Comparison of ENCODE assay signal across 8 cellular contexts in the genomic region with DNA sequence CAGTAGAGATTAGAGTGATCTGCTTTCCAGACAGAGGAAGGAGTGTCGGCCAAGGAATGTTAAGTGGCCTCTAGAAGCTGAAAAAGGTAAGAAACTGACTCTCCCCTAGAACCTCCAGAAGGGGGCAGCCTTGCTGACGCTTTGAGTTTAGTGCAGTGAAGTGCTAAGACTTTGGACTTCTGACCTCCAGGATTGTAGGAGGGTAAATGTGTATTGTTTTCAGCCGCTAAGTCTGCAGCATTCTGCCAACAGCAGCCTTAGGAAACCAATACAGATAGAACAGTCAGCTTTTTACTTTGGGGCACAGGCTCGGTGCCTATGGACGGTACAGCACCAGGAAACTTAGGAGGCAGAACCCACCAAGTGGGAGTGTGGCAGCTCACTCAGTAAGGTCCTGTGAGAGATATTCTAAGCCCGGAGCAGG. TPM values are rescaled to one million over a fixed set of nuclear protein-coding genes. Genes with fewer than 3 reads are reported as not detected.
DNase-seq lines count a peak whose midpoint lies in the region; ATAC-seq and TF ChIP-seq lines count a peak whose summit lies in the region.

No MANE protein-coding gene starts in this region.

- H3K36me3 Mint-ChIP-seq in T-helper 1 cell treated with Interleukin-12 subunit alpha and Interleukin-12 subunit beta and Interleukin-4 antibody, amounts not matched to agents 30 μg/mL and 1 μg/mL, for 36 hours (ENCODE audit: low read depth) = peaks cover 9% of the 10 kb centered on the region
- peaks cover 6% of the 10 kb centered on the region for H3K36me3 Mint-ChIP-seq in mesothelial cell of epicardium

- H3K4me1 Mint-ChIP-seq in T-helper 1 cell treated with Interleukin-12 subunit alpha and Interleukin-12 subunit beta and Interleukin-4 antibody, amounts not matched to agents 30 μg/mL and 1 μg/mL, for 36 hours (ENCODE audit: low read depth) = peaks cover 31% of the 10 kb centered on the region
- H3K4me1 Mint-ChIP-seq in mesothelial cell of epicardium = peaks cover 29% of the 10 kb centered on the region

- no peak for TF ChIP-seq POLR2A in IMR-90 (IDR thresholded peaks at IDR 0.05; ENCODE audit: low read depth, low read length)
- no peak for TF ChIP-seq POLR2A in uterus (IDR thresholded peaks at IDR 0.05)

- no peak overlapping the region for H3K27ac ChIP-seq in IMR-90 (ENCODE audit: insufficient read depth, low read length)
- H3K27ac ChIP-seq in uterus = no peak overlapping the region

- POLR2A ChIA-PET in IMR-90 (lab: Charles Lee; ENCODE audit: unreplicated experiment) = no interaction called here

- H3K4ac ChIP-seq in IMR-90 (ENCODE audit: low read depth, low read length) = peak overlapping the region; percentile 66; the same call in 1 of the 2 replicates

- CTCF ChIA-PET in IMR-90 (lab: Yijun Ruan, JAX) = interaction anchor here (0.6 to 1.7 kb wide), 6 partner anchors 16 to 1734 kb away, joined by 3 to 6 read pairs (median 4); no protein-coding TSS in a partner anchor

- H3K9me1 ChIP-seq in IMR-90 (ENCODE audit: insufficient read depth, low read length) = peaks cover 5% of the 10 kb centered on the region

- TF ChIP-seq CTCF in IMR-90 (conservative IDR thresholded peaks at IDR 0.05; ENCODE audit: low read depth, low read length) (peak; percentile 67), mesothelial cell of epicardium (IDR thresholded peaks at IDR 0.05; ENCODE audit: unreplicated experiment) (peak; percentile 46), uterus (IDR thresholded peaks at IDR 0.05) (peak; percentile 25 to 50 (median 46))

- peak; percentile 18 for DNase-seq in DMS79 (lab: John Stamatoyannopoulos, UW)
- peak; percentile 63 for DNase-seq in IMR-90
- DNase-seq in dermis blood vessel endothelial cell = peak; percentile 90
- no peak for DNase-seq in mesothelial cell of epicardium (ENCODE audit: low spot score in 2 of 2, unreplicated experiment in 2 of 2)
- no peak for DNase-seq in uterus

- peak overlapping the region; percentile 78 for H2AFZ ChIP-seq in IMR-90 (replicated peaks; ENCODE audit: low read length, poor library complexity)

- in situ Hi-C loops in IMR-90 (cut with MboI; ENCODE audit: low sequenced_read_pairs) = no loop called here

- no peak overlapping the region for H2BK15ac ChIP-seq in IMR-90 (ENCODE audit: low read depth, low read length)

- no peak overlapping the region for H3K4me3 ChIP-seq in IMR-90 (ENCODE audit: insufficient read depth, low read depth, low read length)
- H3K4me3 ChIP-seq in uterus = no peak overlapping the region

- no peak overlapping the region for H3K9ac ChIP-seq in IMR-90 (ENCODE audit: low read depth, low read length)

- H3K14ac ChIP-seq in IMR-90 (replicated peaks; ENCODE audit: low read depth, low read length) = no peak overlapping the region

- peak overlapping the region; percentile 17 for H2AK9ac ChIP-seq in IMR-90 (replicated peaks; ENCODE audit: low read depth, low read length, poor library complexity)

- 0 out of 2 replicates have a peak overlapping the region, but pooled peaks have one; percentile 4 for H3K23ac ChIP-seq in IMR-90 (ENCODE audit: low read depth, low read length)

- peak overlapping the region in 1 of 2 experiments; percentile 80; a peak in 1 of 4 replicates for H4K8ac ChIP-seq in IMR-90 (ENCODE audit: low read depth in 2 of 2, low read length in 2 of 2)

- no peaks in the 10 kb centered on the region for H4K20me1 ChIP-seq in IMR-90 (ENCODE audit: insufficient read depth, low read length)

- 100% methylated on average over 2 of the region's 6 CpGs; no CpG with 5 or more reads in 1 of the 2 experiments for WGBS in IMR-90 (ENCODE audit: extremely low coverage in 2 of 2, insufficient read length in 1 of 2), 2 experiments

- peak overlapping the region; percentile 51; the same call in 1 of the 2 replicates for H4K91ac ChIP-seq in IMR-90 (ENCODE audit: insufficient read depth, low read depth, low read length)

- peak overlapping the region; percentile 83; the same call in 1 of the 2 replicates for H2BK120ac ChIP-seq in IMR-90 (ENCODE audit: low read depth, low read length)

- H3K27ac Mint-ChIP-seq in T-helper 1 cell treated with Interleukin-12 subunit alpha and Interleukin-12 subunit beta and Interleukin-4 antibody, amounts not matched to agents 30 μg/mL and 1 μg/mL, for 36 hours = peak overlapping the region; percentile 33
- H3K27ac Mint-ChIP-seq in mesothelial cell of epicardium = peak overlapping the region; percentile 59

- dilution Hi-C loops in IMR-90 (cut with HindIII; ENCODE audit: low sequenced_read_pairs, unreplicated experiment) = no loop called here

- H2AK5ac ChIP-seq in IMR-90 (ENCODE audit: low read depth, low read length) = peak overlapping the region; percentile 65; the same call in 1 of the 2 replicates

- no peak overlapping the region for H3K56ac ChIP-seq in IMR-90 (ENCODE audit: extremely low read depth, insufficient read depth, low read length)

- no peaks in the 10 kb centered on the region for H3K27me3 ChIP-seq in IMR-90 (ENCODE audit: control insufficient read depth, insufficient read depth, low read length)
- no peaks in the 10 kb centered on the region for H3K27me3 ChIP-seq in uterus

- H4K5ac ChIP-seq in IMR-90 (ENCODE audit: low read depth, low read length) = 0 out of 2 replicates have a peak overlapping the region, but pooled peaks have one; percentile 68

- H3K4me1 ChIP-seq in IMR-90 (ENCODE audit: control insufficient read depth, insufficient read depth, low read length) = peaks cover 11% of the 10 kb centered on the region
- H3K4me1 ChIP-seq in uterus = peaks cover 0 to 1% of the 10 kb centered on the region in 2 donors

- H3K9me3 ChIP-seq in IMR-90 (ENCODE audit: control insufficient read depth, insufficient read depth, low read length) (no peaks in the 10 kb centered on the region), uterus (no peaks in the 10 kb centered on the region)

- peak; percentile 63 for TF ChIP-seq RAD21 in IMR-90 (IDR thresholded peaks at IDR 0.05; ENCODE audit: low read length)

- peaks cover 15% of the 10 kb centered on the region for H3K9me3 Mint-ChIP-seq in T-helper 1 cell treated with Interleukin-12 subunit alpha and Interleukin-12 subunit beta and Interleukin-4 antibody, amounts not matched to agents 30 μg/mL and 1 μg/mL, for 36 hours
- H3K9me3 Mint-ChIP-seq in mesothelial cell of epicardium = peaks cover 7% of the 10 kb centered on the region

- intact Hi-C loops in IMR-90 (cut with micrococcal nuclease) = no loop called here
- intact Hi-C loops in uterus (cut with DNase I; ENCODE audit: low total_unique reads) = no loop called here

- no peaks in the 10 kb centered on the region for H3K27me3 Mint-ChIP-seq in T-helper 1 cell treated with Interleukin-12 subunit alpha and Interleukin-12 subunit beta and Interleukin-4 antibody, amounts not matched to agents 30 μg/mL and 1 μg/mL, for 36 hours (ENCODE audit: low read depth)
- H3K27me3 Mint-ChIP-seq in mesothelial cell of epicardium (ENCODE audit: low read depth) = no peaks in the 10 kb centered on the region

- ATAC-seq in IMR-90 (ENCODE audit: low read depth) = peak; percentile 16
- no peak for ATAC-seq in HG03565 (IDR thresholded peaks at IDR 0.05; ENCODE audit: unreplicated experiment)
- no peak for ATAC-seq in GM18867 (IDR thresholded peaks at IDR 0.05; ENCODE audit: unreplicated experiment)

- no peak overlapping the region for H3K18ac ChIP-seq in IMR-90 (ENCODE audit: low read depth, low read length)

- H3K79me1 ChIP-seq in IMR-90 (ENCODE audit: low read depth in 1 of 2, low read length in 2 of 2) = peaks cover 17 to 31% of the 10 kb centered on the region in 2 experiments

- H3K4me3 Mint-ChIP-seq in T-helper 1 cell treated with Interleukin-12 subunit alpha and Interleukin-12 subunit beta and Interleukin-4 antibody, amounts not matched to agents 30 μg/mL and 1 μg/mL, for 36 hours = no peak overlapping the region
- no peak overlapping the region for H3K4me3 Mint-ChIP-seq in mesothelial cell of epicardium

- H3K36me3 ChIP-seq in IMR-90 (ENCODE audit: control insufficient read depth, insufficient read depth, low read length) = no peaks in the 10 kb centered on the region
- no peaks in the 10 kb centered on the region for H3K36me3 ChIP-seq in uterus

- no TSS peak for BruUV-seq in IMR-90 (replicated peaks; lab: Mats Ljungman, UMichigan)

- peak overlapping the region; percentile 74 for H2BK20ac ChIP-seq in IMR-90 (ENCODE audit: low read depth, low read length)

- H3K4me2 ChIP-seq in IMR-90 (ENCODE audit: low read depth, low read length) = no peak overlapping the region

- H2BK5ac ChIP-seq in IMR-90 (ENCODE audit: low read depth, low read length, poor library complexity, severe bottlenecking) = peak overlapping the region; percentile 47

TF ChIP-seq in IMR-90, 13 proteins besides CTCF, POLR2A, EP300 and RAD21:
- TF ChIP-seq CEBPB (IDR thresholded peaks at IDR 0.05; ENCODE audit: low read depth, low read length) = no peak
- TF ChIP-seq SMC3 (IDR thresholded peaks at IDR 0.05; ENCODE audit: low read depth, low read length) = peak; percentile 57
- no peak for TF ChIP-seq MXI1 (IDR thresholded peaks at IDR 0.05; ENCODE audit: borderline replicate concordance, low read depth, low read length)

RNA-seq across cellular contexts. Expression of gene TBC1D22A, which starts 3.6 kb away (rescaled TPM):
- total RNA-seq in IMR-90 (2012; rRNA removed) (9.0 and 9.4 TPM in 2 replicates), dermis blood vessel endothelial cell (19.4 and 23.8 TPM in 2 replicates), mesothelial cell of epicardium (26.2 to 26.7 TPM (median 26.6 TPM) in 3 replicates), uterus (10 to 100 TPM in 3 of 4 donors, 1 to 10 TPM in 1; 9.2 to 45.3 (median 22.8) TPM)
- polyA plus RNA-seq in IMR-90 (2012; rRNA removed) = 16.7 and 17.3 TPM in 2 replicates
- 18.4 and 23.5 TPM in 2 replicates for polyA plus RNA-seq in IMR-90 (2012; cell fraction: cytosol; rRNA removed)
- 14.2 and 18.0 TPM in 2 replicates for polyA plus RNA-seq in IMR-90 (2012; cell fraction: nucleus; rRNA removed; ENCODE audit: low replicate concordance)

RNA-seq across cellular contexts. Expression of gene CERK, which starts 20.8 kb away (rescaled TPM):
- 38.7 and 44.4 TPM in 2 replicates for total RNA-seq in IMR-90 (2012; rRNA removed)
- 22.8 and 25.3 TPM in 2 replicates for polyA plus RNA-seq in IMR-90 (2012; rRNA removed)
- polyA plus RNA-seq in IMR-90 (2012; cell fraction: cytosol; rRNA removed) = 14.3 and 18.5 TPM in 2 replicates
- polyA plus RNA-seq in IMR-90 (2012; cell fraction: nucleus; rRNA removed; ENCODE audit: low replicate concordance) = 19.5 and 31.2 TPM in 2 replicates
- 87.8 and 106 TPM in 2 replicates for total RNA-seq in dermis blood vessel endothelial cell
- 50.7 to 51.9 TPM (median 51.3 TPM) in 3 replicates for total RNA-seq in mesothelial cell of epicardium
- 10 to 100 TPM; 37.4 to 59.9 (median 57.3) TPM for total RNA-seq in uterus

Comparison
In these comparisons a context has a peak if more than half of its experiments do, and no peak if none do; other contexts are left out.
1. DNase-seq: peak in DMS79 (single experiment), IMR-90 (single experiment) and dermis blood vessel endothelial cell (single experiment); none in mesothelial cell of epicardium (0 of 2) and uterus (0 of 2).
2. Peak in every context shown above with its lines, with median percentiles within 50 percentile points of each other: CTCF ChIP-seq.